Comparison of ENCODE assay signal across 20 cellular contexts in the genomic region with DNA sequence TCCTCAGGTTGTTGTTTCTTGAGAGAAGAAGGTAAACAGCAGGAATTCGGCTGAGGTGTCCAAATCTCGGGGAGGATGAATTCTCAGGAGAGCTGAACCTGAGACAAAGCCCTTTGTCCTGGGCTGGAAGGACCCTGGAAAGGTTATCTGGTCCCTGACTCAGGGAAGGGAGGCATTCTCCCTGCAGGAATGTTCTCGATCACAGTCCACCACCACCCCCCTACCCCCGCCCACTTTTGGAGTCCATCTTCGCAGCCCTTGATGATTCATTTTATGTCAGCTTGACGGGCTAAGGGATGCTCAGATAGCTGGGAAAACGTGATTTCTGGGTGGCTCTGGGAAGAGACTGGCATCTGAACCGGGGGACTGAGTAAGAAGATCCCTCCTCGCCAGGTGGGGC. TPM values are rescaled to one million over a fixed set of nuclear protein-coding genes. Genes with fewer than 3 reads are reported as not detected.
DNase-seq lines count a peak whose midpoint lies in the region; ATAC-seq, FAIRE-seq and TF ChIP-seq lines count a peak whose summit lies in the region.
"Had no signal": no experiment of that assay in that cellular context is flagged by ENCODE, and none has a peak within 500 bp of the region (broad histone marks: within the 10 kb centered on the region; RNA-seq: fewer than 3 reads in every experiment).

No MANE protein-coding gene starts in this region.

- H3K4me1 ChIP-seq in BLaER1 treated with 17β-estradiol and CSF1 and Interleukin-3, amounts not matched to agents 10 nM and 100 nM, result peaks cover 25 to 51% (median 35%) of the 10 kb centered on the region in 10 experiments
- H3K4me1 ChIP-seq in osteoblast (ENCODE audit: insufficient read depth, low read length), result no peaks in the 10 kb centered on the region

- H3K27me3 ChIP-seq in BLaER1 treated with 17β-estradiol and CSF1 and Interleukin-3, amounts not matched to agents 10 nM and 100 nM, result no peaks in the 10 kb centered on the region
- H3K27me3 ChIP-seq in osteoblast (ENCODE audit: insufficient read depth, low read length), result no peaks in the 10 kb centered on the region
- H3K27me3 ChIP-seq: SJCRH30 had no signal

- no peaks in the 10 kb centered on the region for H3K9me3 ChIP-seq in BLaER1 treated with 17β-estradiol and CSF1 and Interleukin-3, amounts not matched to agents 10 nM and 100 nM (replicated peaks in 1 of 11)
- H3K9me3 ChIP-seq in osteoblast (ENCODE audit: low read depth, low read length), result no peaks in the 10 kb centered on the region
- H3K9me3 ChIP-seq: SJCRH30 had no signal

- H3K9ac ChIP-seq in BLaER1 treated with 17β-estradiol and CSF1 and Interleukin-3, amounts not matched to agents 10 nM and 100 nM, result peak overlapping the region in 1 of 11 experiments; percentile 8; a peak in 2 of 22 replicates

- peaks cover 37 to 100% (median 72%) of the 10 kb centered on the region in 11 experiments; a peak in 21 of 22 replicates for H4K20me1 ChIP-seq in BLaER1 treated with 17β-estradiol and CSF1 and Interleukin-3, amounts not matched to agents 10 nM and 100 nM
- peaks cover 88% of the 10 kb centered on the region for H4K20me1 ChIP-seq in osteoblast (ENCODE audit: insufficient read depth, low read length)

- H3K4me2 ChIP-seq in BLaER1 treated with 17β-estradiol and CSF1 and Interleukin-3, amounts not matched to agents 10 nM and 100 nM, result peak overlapping the region; percentile 13 to 69 (median 50); a peak in 19 of 22 replicates
- no peak overlapping the region for H3K4me2 ChIP-seq in osteoblast (ENCODE audit: insufficient read depth, low read length)

- H3K79me2 ChIP-seq in osteoblast (ENCODE audit: insufficient read depth, low read length), result peaks cover 97% of the 10 kb centered on the region

- H3K27ac ChIP-seq in BLaER1 treated with 17β-estradiol and CSF1 and Interleukin-3, amounts not matched to agents 10 nM and 100 nM, result peak overlapping the region in 5 of 11 experiments; percentile 11 to 51 (median 26); a peak in 6 of 22 replicates
- H3K27ac ChIP-seq in RWPE1 (peak overlapping the region; percentile 33), osteoblast (ENCODE audit: low read depth, low read length) (no peak overlapping the region)
- H3K27ac ChIP-seq: SJCRH30 had no signal

- DNase-seq in RWPE1 (ENCODE audit: low spot score) (no peak), left kidney (ENCODE audit: low read depth, low spot score) (peak; percentile 57), osteoblast (ENCODE audit: insufficient read length, low spot score, missing footprints) (peak; percentile 79), 8988T (no peak), GM19239 (ENCODE audit: insufficient read length, low spot score) (no peak)
- DNase-seq: DMS53, GF-D8, HCEC 1CT, KG1, NCI-H1092, NCI-H1436, NCI-H187 treated with DMSO at 0.1 percent for 48 hours, NCI-H226, NCI-H510A treated with DMSO at 0.1 percent for 48 hours, NCI-H748 treated with DMSO at 0.1 percent for 48 hours, SJCRH30 had no signal

- TF ChIP-seq CTCF in RWPE1 (conservative IDR thresholded peaks at IDR 0.05; ENCODE audit: low read depth) (no peak), osteoblast (IDR thresholded peaks at IDR 0.05; ENCODE audit: extremely low read depth, low read depth, low read length) (no peak)

- H3K4me3 ChIP-seq in BLaER1 treated with 17β-estradiol and CSF1 and Interleukin-3, amounts not matched to agents 10 nM and 100 nM, result no peak overlapping the region
- no peak overlapping the region for H3K4me3 ChIP-seq in osteoblast (ENCODE audit: insufficient read depth, low read length)
- H3K4me3 ChIP-seq: SJCRH30 had no signal

- no peak for FAIRE-seq in GM19239 (lab: Jason Lieb, UNC)
- FAIRE-seq: D721Med had no signal

- POLR2A ChIA-PET in RWPE1 (lab: Yijun Ruan, JAX; ENCODE audit: low non-redundant PET), result no interaction called here

- no peak overlapping the region for H2AFZ ChIP-seq in osteoblast (ENCODE audit: low read length)

- peaks cover 15 to 89% (median 56%) of the 10 kb centered on the region in 11 experiments for H3K36me3 ChIP-seq in BLaER1 treated with 17β-estradiol and CSF1 and Interleukin-3, amounts not matched to agents 10 nM and 100 nM
- peaks cover 16% of the 10 kb centered on the region for H3K36me3 ChIP-seq in osteoblast (ENCODE audit: insufficient read depth, low read length)

- no peak for ATAC-seq in GM19328 (IDR thresholded peaks at IDR 0.05; ENCODE audit: unreplicated experiment)
- ATAC-seq in GM21423 (IDR thresholded peaks at IDR 0.05; ENCODE audit: unreplicated experiment), result no peak

- CTCF ChIA-PET in RWPE1 (lab: Yijun Ruan, JAX), result interaction anchor here (0.6 kb wide), 1 partner anchor 179 kb away, joined by 3 read pairs; no protein-coding TSS in a partner anchor

RNA-seq across cellular contexts. Expression of gene CEP295NL, which starts 1.4 kb away (rescaled TPM):
- 2.5 and 5.3 TPM in 2 replicates for total RNA-seq in osteoblast

RNA-seq across cellular contexts. Expression of gene TIMP2, which starts 20.8 kb away (rescaled TPM):
- total RNA-seq in osteoblast, result 164 and 171 TPM in 2 replicates

Comparison
In these comparisons a context has a peak if more than half of its experiments do, and no peak if none do; other contexts are left out.
1. DNase-seq: peak in left kidney (single experiment) and osteoblast (single experiment); none in RWPE1 (single experiment), 8988T (single experiment) and GM19239 (single experiment).